14 cellular contexts compared by ENCODE assay signal in genomic region chr1:25871704-25872494, GRCh38. TPM values are rescaled to one million over a fixed set of nuclear protein-coding genes. Genes with fewer than 3 reads are reported as not detected.
DNase-seq lines count a peak whose midpoint lies in the region; ATAC-seq and TF ChIP-seq lines count a peak whose summit lies in the region.
"Had no signal": no experiment of that assay in that cellular context is flagged by ENCODE, and none has a peak within 500 bp of the region (broad histone marks: within the 10 kb centered on the region; RNA-seq: fewer than 3 reads in every experiment).

No MANE protein-coding gene starts in this region.

- H3K9me3 Mint-ChIP-seq in nephron: no peaks in the 10 kb centered on the region
- H3K9me3 Mint-ChIP-seq: activated naive CD4-positive, alpha-beta T cell treated with anti-CD3 and anti-CD28 coated beads, Interleukin-2, amount 50 U/mL, for 72 hours; central memory CD8-positive, alpha-beta T cell had no signal

- DNase-seq in body of pancreas: peak; percentile 88 to 96 (median 94)
- no peak for DNase-seq in KBM-7
- DNase-seq in foreskin melanocyte: no peak
- DNase-seq: heart right ventricle; left ventricle myocardium inferior; NCI-H187 treated with DMSO at 0.1 percent for 48 hours; NK-92 treated with Interleukin-12 subunit alpha and Interleukin-12 subunit beta, amount 100 ng/mL, for 24 hours had no signal

- peak overlapping the region; percentile 18; the same call in 1 of the 2 replicates for H3K27ac ChIP-seq in BLaER1
- peak overlapping the region; percentile 35 to 84 (median 75) for H3K27ac ChIP-seq in body of pancreas
- H3K27ac ChIP-seq: heart right ventricle, left ventricle myocardium inferior, SK-N-MC had no signal

- ATAC-seq in body of pancreas (peak; percentile 68), GM21515 (IDR thresholded peaks at IDR 0.05; ENCODE audit: unreplicated experiment) (no peak)
- ATAC-seq: activated naive CD4-positive, alpha-beta T cell treated with anti-CD3 and anti-CD28 coated beads, Interleukin-2, amount 50 U/mL, for 72 hours had no signal

- H3K27me3 Mint-ChIP-seq in nephron (ENCODE audit: low read depth): peaks cover 8% of the 10 kb centered on the region
- H3K27me3 Mint-ChIP-seq: central memory CD8-positive, alpha-beta T cell had no signal

- no peaks in the 10 kb centered on the region for H4K20me1 ChIP-seq in BLaER1

- H3K27me3 ChIP-seq in BLaER1 (peaks cover 21% of the 10 kb centered on the region; the same call in 1 of the 2 replicates), body of pancreas (no peaks in the 10 kb centered on the region)
- H3K27me3 ChIP-seq: heart right ventricle, neutrophil had no signal

- H3K27ac Mint-ChIP-seq in nephron: peak overlapping the region; percentile 74 to 99 (median 80)
- H3K27ac Mint-ChIP-seq: activated naive CD4-positive, alpha-beta T cell treated with anti-CD3 and anti-CD28 coated beads, Interleukin-2, amount 50 U/mL, for 72 hours had no signal

- TF ChIP-seq CTCF in body of pancreas (IDR thresholded peaks at IDR 0.05): no peak
- TF ChIP-seq CTCF in nephron (IDR thresholded peaks at IDR 0.05; ENCODE audit: unreplicated experiment in 3 of 3): no peak

- peak in 1 of 3 donors; percentile 23 for TF ChIP-seq POLR2A in body of pancreas (IDR thresholded peaks at IDR 0.05)

- in situ Hi-C loops in KBM-7 (cut with MboI; ENCODE audit: low pct_unique_long_range_greater_than_20kb, low sequenced_read_pairs): no loop called here

- peak overlapping the region in 2 of 3 experiments; percentile 27 to 41 for H3K4me3 Mint-ChIP-seq in nephron
- H3K4me3 Mint-ChIP-seq: central memory CD8-positive, alpha-beta T cell had no signal

- peaks cover 28% of the 10 kb centered on the region for H3K4me1 Mint-ChIP-seq in nephron

- H3K36me3 ChIP-seq in BLaER1: no peaks in the 10 kb centered on the region
- H3K36me3 ChIP-seq in body of pancreas (replicated peaks in 1 of 2; ENCODE audit: insufficient read depth in 1 of 2, low read depth in 2 of 2): no peaks in the 10 kb centered on the region
- H3K36me3 ChIP-seq: left ventricle myocardium inferior, neutrophil had no signal

- intact Hi-C loops in body of pancreas (cut with DNase I): no loop called here

- 19 to 37% methylated on average over 8 to 9 of the region's 9 CpGs for WGBS in body of pancreas, 2 donors

- H3K36me3 Mint-ChIP-seq in nephron (ENCODE audit: low read depth): no peaks in the 10 kb centered on the region
- H3K36me3 Mint-ChIP-seq: activated naive CD4-positive, alpha-beta T cell treated with anti-CD3 and anti-CD28 coated beads, Interleukin-2, amount 50 U/mL, for 72 hours had no signal

- H3K9me3 ChIP-seq in BLaER1: no peaks in the 10 kb centered on the region
- H3K9me3 ChIP-seq in body of pancreas: no peaks in the 10 kb centered on the region
- H3K9me3 ChIP-seq: heart right ventricle, left ventricle myocardium inferior, neutrophil had no signal

- H3K4me1 ChIP-seq in BLaER1 (peaks cover 55% of the 10 kb centered on the region), body of pancreas (peaks cover 96% of the 10 kb centered on the region)

- H3K9ac ChIP-seq in BLaER1: peak overlapping the region; percentile 3; the same call in 1 of the 2 replicates

- H3K4me3 ChIP-seq in BLaER1 (no peak overlapping the region), body of pancreas (no peak overlapping the region)
- H3K4me3 ChIP-seq: heart right ventricle, left ventricle myocardium inferior, SK-N-MC had no signal

- peak overlapping the region; percentile 79 for H3K4me2 ChIP-seq in BLaER1

RNA-seq across cellular contexts. Expression of gene PAQR7, which starts 3.6 kb away (rescaled TPM):
- total RNA-seq in body of pancreas: 1 to 10 TPM; 3.0 to 4.4 TPM

RNA-seq across cellular contexts. Expression of gene AUNIP, which starts 12.6 kb away (rescaled TPM):
- not detected for total RNA-seq in body of pancreas
- total RNA-seq: left ventricle myocardium inferior had no signal

RNA-seq across cellular contexts. Expression of gene STMN1, which starts 34.3 kb away (rescaled TPM):
- 10 to 100 TPM in 1 of 2 donors, 1 to 10 TPM in 1; 6.3 to 11.4 TPM for total RNA-seq in body of pancreas

RNA-seq across cellular contexts. Expression of gene MTFR1L, which starts 52.1 kb away (rescaled TPM):
- total RNA-seq in body of pancreas: 10 to 100 TPM; 39.7 to 56.4 TPM

Comparison
In these comparisons a context has a peak if more than half of its experiments do, and no peak if none do; other contexts are left out.
1. DNase-seq: peak in body of pancreas (4 of 4); none in KBM-7 (single experiment) and foreskin melanocyte (single experiment).